1 cellular context compared by ENCODE assay signal in genomic region chr9:92147030-92147853, GRCh38.
A peak's percentile ranks its signal among the peaks of the same experiment; 100 is the strongest.
TF ChIP-seq lines count a peak whose summit lies in the region.

No MANE protein-coding gene starts in this region.

TF ChIP-seq in K562, 482 proteins besides CTCF, POLR2A, EP300 and RAD21 (continued from another document and continues in another):
- TF ChIP-seq ZBTB9 (CRISPR knock-in tag; IDR thresholded peaks at IDR 0.05) (no peak), RBM14 (IDR thresholded peaks at IDR 0.05; ENCODE audit: borderline replicate concordance, insufficient read depth, low read depth, low read length) (no peak), U2AF1 (optimal IDR thresholded peaks at IDR 0.05; ENCODE audit: low read depth, low read length) (no peak), E4F1 (CRISPR knock-in tag; IDR thresholded peaks at IDR 0.05; ENCODE audit: borderline replicate concordance) (no peak), TARDBP (IDR thresholded peaks at IDR 0.05) (0 out of 2 replicates have a peak, but pooled peaks have one; percentile 30), RAD51 (IDR thresholded peaks at IDR 0.05; ENCODE audit: borderline replicate concordance, low read depth) (peak; percentile 7; the same call in 1 of the 2 replicates), FOXA1 (IDR thresholded peaks at IDR 0.05; ENCODE audit: borderline replicate concordance) (no peak), ZBTB17 (CRISPR knock-in tag; IDR thresholded peaks at IDR 0.05) (no peak), HEY1 (CRISPR knock-in tag; IDR thresholded peaks at IDR 0.05; ENCODE audit: borderline replicate concordance) (no peak), ZNF444 (CRISPR knock-in tag; IDR thresholded peaks at IDR 0.05) (no peak), KAT7 (CRISPR knock-in tag; IDR thresholded peaks at IDR 0.05; ENCODE audit: borderline replicate concordance) (no peak), SNRNP70 (optimal IDR thresholded peaks at IDR 0.05; ENCODE audit: low read depth, low read length) (no peak), ZFPM2 (CRISPR knock-in tag; IDR thresholded peaks at IDR 0.05) (no peak), TBL1XR1 (IDR thresholded peaks at IDR 0.05; ENCODE audit: low read length in 2 of 2) (peak in 1 of 2 experiments; percentile 55; a peak in 1 of 4 replicates), TAF1 (IDR thresholded peaks at IDR 0.05; ENCODE audit: control insufficient read depth, extremely low read depth, insufficient read depth, low read length, severe bottlenecking) (no peak), CBX8 (IDR thresholded peaks at IDR 0.05; ENCODE audit: borderline replicate concordance, extremely low read depth, low read depth, low read length, poor library complexity, severe bottlenecking) (no peak), CSDE1 (IDR thresholded peaks at IDR 0.05) (no peak), SNAPC5 (CRISPR knock-in tag; IDR thresholded peaks at IDR 0.05) (no peak), FOXJ3 (CRISPR knock-in tag; IDR thresholded peaks at IDR 0.05) (no peak), TAF7 (tag; IDR thresholded peaks at IDR 0.05) (0 out of 2 replicates have a peak, but pooled peaks have one; percentile 41), NKRF (IDR thresholded peaks at IDR 0.05; ENCODE audit: borderline replicate concordance) (peak; percentile 85; the same call in 1 of the 2 replicates), FOXM1 (IDR thresholded peaks at IDR 0.05; ENCODE audit: low read depth) (no peak), FOXM1 (CRISPR knock-in tag; IDR thresholded peaks at IDR 0.05; ENCODE audit: low read depth) (no peak), ILF3 (IDR thresholded peaks at IDR 0.05; ENCODE audit: borderline replicate concordance) (no peak), SRF (CRISPR knock-in tag; IDR thresholded peaks at IDR 0.05) (no peak), KLF1 (tag; IDR thresholded peaks at IDR 0.05) (no peak; the same call in 1 of the 2 replicates), DDX20 (tag; IDR thresholded peaks at IDR 0.05; ENCODE audit: low read depth) (no peak), GTF2E2 (tag; IDR thresholded peaks at IDR 0.05) (no peak), SMARCB1 (IDR thresholded peaks at IDR 0.05; ENCODE audit: insufficient read length, low read depth) (no peak), ZBTB43 (CRISPR knock-in tag; IDR thresholded peaks at IDR 0.05) (no peak), ATF2 (CRISPR knock-in tag; IDR thresholded peaks at IDR 0.05) (no peak), LCOR (CRISPR knock-in tag; IDR thresholded peaks at IDR 0.05) (no peak; the same call in 1 of the 2 replicates), RBM22 (IDR thresholded peaks at IDR 0.05; ENCODE audit: low read depth, low read length, poor library complexity, severe bottlenecking) (no peak), ZNF445 (CRISPR knock-in tag; IDR thresholded peaks at IDR 0.05; ENCODE audit: low read depth) (no peak), ZNF134 (CRISPR knock-in tag; conservative IDR thresholded peaks at IDR 0.05) (no peak), ETS2 (tag; IDR thresholded peaks at IDR 0.05; ENCODE audit: borderline replicate concordance, poor library complexity, severe bottlenecking) (no peak), TRIM28 (IDR thresholded peaks at IDR 0.05) (no peak; the same call in 1 of the 2 replicates), SIX5 (IDR thresholded peaks at IDR 0.05; ENCODE audit: borderline replicate concordance in 1 of 2, insufficient read depth in 1 of 2, low read depth in 1 of 2, low read length in 2 of 2) (no peak), U2AF2 (optimal IDR thresholded peaks at IDR 0.05; ENCODE audit: low read depth, low read length) (no peak), CHCHD3 (CRISPR knock-in tag; IDR thresholded peaks at IDR 0.05) (no peak), GABPB1 (CRISPR knock-in tag; IDR thresholded peaks at IDR 0.05) (no peak; the same call in 1 of the 2 replicates), ZKSCAN3 (CRISPR knock-in tag; IDR thresholded peaks at IDR 0.05) (no peak), SMC3 (conservative IDR thresholded peaks at IDR 0.05; ENCODE audit: insufficient read depth, low read depth, low read length) (no peak), CHD4 (IDR thresholded peaks at IDR 0.05; ENCODE audit: insufficient read depth, insufficient replicate concordance, low read depth, low read length, poor library complexity, severe bottlenecking) (no peak), IFI16 (CRISPR knock-in tag; IDR thresholded peaks at IDR 0.05) (no peak), ZC3H8 (IDR thresholded peaks at IDR 0.05) (peak; percentile 53; the same call in 1 of the 2 replicates), MTA1 (IDR thresholded peaks at IDR 0.05; ENCODE audit: borderline replicate concordance) (peak; percentile 98)
- TF ChIP-seq, protein P1, sequence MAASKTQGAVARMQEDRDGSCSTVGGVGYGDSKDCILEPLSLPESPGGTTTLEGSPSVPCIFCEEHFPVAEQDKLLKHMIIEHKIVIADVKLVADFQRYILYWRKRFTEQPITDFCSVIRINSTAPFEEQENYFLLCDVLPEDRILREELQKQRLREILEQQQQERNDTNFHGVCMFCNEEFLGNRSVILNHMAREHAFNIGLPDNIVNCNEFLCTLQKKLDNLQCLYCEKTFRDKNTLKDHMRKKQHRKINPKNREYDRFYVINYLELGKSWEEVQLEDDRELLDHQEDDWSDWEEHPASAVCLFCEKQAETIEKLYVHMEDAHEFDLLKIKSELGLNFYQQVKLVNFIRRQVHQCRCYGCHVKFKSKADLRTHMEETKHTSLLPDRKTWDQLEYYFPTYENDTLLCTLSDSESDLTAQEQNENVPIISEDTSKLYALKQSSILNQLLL (CRISPR knock-in tag; IDR thresholded peaks at IDR 0.05; ENCODE audit: borderline replicate concordance): no peak
- TF ChIP-seq, protein P2, sequence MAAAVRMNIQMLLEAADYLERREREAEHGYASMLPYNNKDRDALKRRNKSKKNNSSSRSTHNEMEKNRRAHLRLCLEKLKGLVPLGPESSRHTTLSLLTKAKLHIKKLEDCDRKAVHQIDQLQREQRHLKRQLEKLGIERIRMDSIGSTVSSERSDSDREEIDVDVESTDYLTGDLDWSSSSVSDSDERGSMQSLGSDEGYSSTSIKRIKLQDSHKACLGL (CRISPR knock-in tag; IDR thresholded peaks at IDR 0.05; ENCODE audit: borderline replicate concordance, poor library complexity, severe bottlenecking): no peak
- TF ChIP-seq, protein P3, sequence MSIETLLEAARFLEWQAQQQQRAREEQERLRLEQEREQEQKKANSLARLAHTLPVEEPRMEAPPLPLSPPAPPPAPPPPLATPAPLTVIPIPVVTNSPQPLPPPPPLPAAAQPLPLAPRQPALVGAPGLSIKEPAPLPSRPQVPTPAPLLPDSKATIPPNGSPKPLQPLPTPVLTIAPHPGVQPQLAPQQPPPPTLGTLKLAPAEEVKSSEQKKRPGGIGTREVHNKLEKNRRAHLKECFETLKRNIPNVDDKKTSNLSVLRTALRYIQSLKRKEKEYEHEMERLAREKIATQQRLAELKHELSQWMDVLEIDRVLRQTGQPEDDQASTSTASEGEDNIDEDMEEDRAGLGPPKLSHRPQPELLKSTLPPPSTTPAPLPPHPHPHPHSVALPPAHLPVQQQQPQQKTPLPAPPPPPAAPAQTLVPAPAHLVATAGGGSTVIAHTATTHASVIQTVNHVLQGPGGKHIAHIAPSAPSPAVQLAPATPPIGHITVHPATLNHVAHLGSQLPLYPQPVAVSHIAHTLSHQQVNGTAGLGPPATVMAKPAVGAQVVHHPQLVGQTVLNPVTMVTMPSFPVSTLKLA (conservative IDR thresholded peaks at IDR 0.05): peak; percentile 53 to 72; a peak in 3 of 4 replicates
- TF ChIP-seq, protein P4, sequence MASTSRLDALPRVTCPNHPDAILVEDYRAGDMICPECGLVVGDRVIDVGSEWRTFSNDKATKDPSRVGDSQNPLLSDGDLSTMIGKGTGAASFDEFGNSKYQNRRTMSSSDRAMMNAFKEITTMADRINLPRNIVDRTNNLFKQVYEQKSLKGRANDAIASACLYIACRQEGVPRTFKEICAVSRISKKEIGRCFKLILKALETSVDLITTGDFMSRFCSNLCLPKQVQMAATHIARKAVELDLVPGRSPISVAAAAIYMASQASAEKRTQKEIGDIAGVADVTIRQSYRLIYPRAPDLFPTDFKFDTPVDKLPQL (IDR thresholded peaks at IDR 0.05; ENCODE audit: extremely low read depth, insufficient read length): no peak
- TF ChIP-seq, protein P5, sequence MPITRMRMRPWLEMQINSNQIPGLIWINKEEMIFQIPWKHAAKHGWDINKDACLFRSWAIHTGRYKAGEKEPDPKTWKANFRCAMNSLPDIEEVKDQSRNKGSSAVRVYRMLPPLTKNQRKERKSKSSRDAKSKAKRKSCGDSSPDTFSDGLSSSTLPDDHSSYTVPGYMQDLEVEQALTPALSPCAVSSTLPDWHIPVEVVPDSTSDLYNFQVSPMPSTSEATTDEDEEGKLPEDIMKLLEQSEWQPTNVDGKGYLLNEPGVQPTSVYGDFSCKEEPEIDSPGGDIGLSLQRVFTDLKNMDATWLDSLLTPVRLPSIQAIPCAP (CRISPR knock-in tag; IDR thresholded peaks at IDR 0.05; ENCODE audit: borderline replicate concordance): no peak
- TF ChIP-seq, protein P6, sequence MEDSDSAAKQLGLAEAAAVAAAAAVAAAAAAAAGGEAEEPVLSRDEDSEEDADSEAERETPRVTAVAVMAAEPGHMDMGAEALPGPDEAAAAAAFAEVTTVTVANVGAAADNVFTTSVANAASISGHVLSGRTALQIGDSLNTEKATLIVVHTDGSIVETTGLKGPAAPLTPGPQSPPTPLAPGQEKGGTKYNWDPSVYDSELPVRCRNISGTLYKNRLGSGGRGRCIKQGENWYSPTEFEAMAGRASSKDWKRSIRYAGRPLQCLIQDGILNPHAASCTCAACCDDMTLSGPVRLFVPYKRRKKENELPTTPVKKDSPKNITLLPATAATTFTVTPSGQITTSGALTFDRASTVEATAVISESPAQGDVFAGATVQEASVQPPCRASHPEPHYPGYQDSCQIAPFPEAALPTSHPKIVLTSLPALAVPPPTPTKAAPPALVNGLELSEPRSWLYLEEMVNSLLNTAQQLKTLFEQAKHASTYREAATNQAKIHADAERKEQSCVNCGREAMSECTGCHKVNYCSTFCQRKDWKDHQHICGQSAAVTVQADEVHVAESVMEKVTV (CRISPR knock-in tag; IDR thresholded peaks at IDR 0.05): no peak
